In the genomic region with DNA sequence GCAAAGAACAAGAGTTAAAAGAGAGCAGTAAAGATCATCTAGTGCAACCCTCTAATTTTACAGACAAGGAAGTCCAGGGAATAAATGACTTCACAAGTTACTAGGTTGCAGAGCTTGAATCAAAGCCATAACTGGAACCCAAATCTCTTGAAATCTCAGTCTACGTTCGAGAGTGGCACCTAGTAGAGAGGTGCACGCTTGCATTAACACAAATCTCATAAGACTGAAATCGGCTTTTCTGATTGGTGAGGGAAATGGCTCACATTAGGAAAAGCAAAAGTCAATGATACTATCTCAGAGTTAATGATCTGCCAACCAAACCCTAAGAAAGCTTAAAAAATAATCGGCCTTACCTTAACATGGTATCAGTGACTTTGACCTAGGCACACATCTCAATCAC, we compare ENCODE assay signal across 21 cellular contexts. TPM values are rescaled to one million over a fixed set of nuclear protein-coding genes. Genes with fewer than 3 reads are reported as not detected.
A peak's percentile ranks its signal among the peaks of the same experiment; 100 is the strongest.
DNase-seq lines count a peak whose midpoint lies in the region; ATAC-seq, FAIRE-seq and TF ChIP-seq lines count a peak whose summit lies in the region.
"Had no signal": no experiment of that assay in that cellular context is flagged by ENCODE, and none has a peak within 500 bp of the region (broad histone marks: within the 10 kb centered on the region; RNA-seq: fewer than 3 reads in every experiment).

No MANE protein-coding gene starts in this region.

- H4K20me1 ChIP-seq in IMR-90 (ENCODE audit: insufficient read depth, low read length) (peaks cover 63% of the 10 kb centered on the region), neural progenitor cell (ENCODE audit: low read depth) (peaks cover 74% of the 10 kb centered on the region), PC-3 (ENCODE audit: low read length) (0 out of 2 replicates have a peak, but pooled peaks cover 5% of the 10 kb centered on the region)

- H3K79me2 ChIP-seq in neural progenitor cell (ENCODE audit: low read depth) (peaks cover 100% of the 10 kb centered on the region), PC-3 (ENCODE audit: low read length) (peaks cover 74% of the 10 kb centered on the region)

- no peak overlapping the region for H3K14ac ChIP-seq in IMR-90 (replicated peaks; ENCODE audit: low read depth, low read length)

- peak overlapping the region; percentile 38; the same call in 1 of the 2 replicates for H3K18ac ChIP-seq in IMR-90 (ENCODE audit: low read depth, low read length)

- no peak overlapping the region for H3K4me3 ChIP-seq in IMR-90 (ENCODE audit: insufficient read depth, low read depth, low read length)
- peak overlapping the region; percentile 20 to 26 for H3K4me3 ChIP-seq in kidney (ENCODE audit: low read length in 2 of 2)
- no peak overlapping the region for H3K4me3 ChIP-seq in neural progenitor cell
- no peak overlapping the region for H3K4me3 ChIP-seq in PC-3 (ENCODE audit: low read length)
- H3K4me3 ChIP-seq: HAP-1, MG63, PC-9 had no signal

- no peak overlapping the region for H2BK15ac ChIP-seq in IMR-90 (ENCODE audit: low read depth, low read length)

- peaks cover 18% of the 10 kb centered on the region for H3K9me3 Mint-ChIP-seq in neural progenitor cell

- H3K9ac ChIP-seq in IMR-90 (ENCODE audit: low read depth, low read length) (no peak overlapping the region), kidney (ENCODE audit: low read length in 2 of 2) (no peak overlapping the region), neural progenitor cell (no peak overlapping the region), PC-3 (ENCODE audit: low read length) (no peak overlapping the region)

- no peak for ATAC-seq in IMR-90 (ENCODE audit: low read depth)
- ATAC-seq in HG02798 (IDR thresholded peaks at IDR 0.05; ENCODE audit: poor library complexity, unreplicated experiment), result no peak
- no peak for ATAC-seq in PC-3

- POLR2A ChIA-PET in IMR-90 (lab: Charles Lee; ENCODE audit: unreplicated experiment), result no interaction called here
- POLR2A ChIA-PET in PC-3 (lab: Charles Lee; ENCODE audit: unreplicated experiment), result no interaction called here

- H3K27me3 ChIP-seq in IMR-90 (ENCODE audit: control insufficient read depth, insufficient read depth, low read length), result no peaks in the 10 kb centered on the region
- no peaks in the 10 kb centered on the region for H3K27me3 ChIP-seq in neural progenitor cell
- H3K27me3 ChIP-seq in PC-3 (ENCODE audit: low read length), result no peaks in the 10 kb centered on the region
- H3K27me3 ChIP-seq: MG63 had no signal

- in situ Hi-C loops in ACHN (cut with HindIII; ENCODE audit: low pct_ligation_motif_present, low pct_unique_long_range_greater_than_20kb, low sequenced_read_pairs) (no loop called here), IMR-90 (cut with MboI; ENCODE audit: low sequenced_read_pairs) (no loop called here)

- H2AK9ac ChIP-seq in IMR-90 (replicated peaks; ENCODE audit: low read depth, low read length, poor library complexity), result no peak overlapping the region

- H3K36me3 ChIP-seq in IMR-90 (ENCODE audit: control insufficient read depth, insufficient read depth, low read length) (peaks cover 22% of the 10 kb centered on the region), kidney (ENCODE audit: control insufficient read depth in 1 of 2, insufficient read depth in 2 of 2, low read length in 2 of 2) (no peaks in the 10 kb centered on the region), neural progenitor cell (peaks cover 7% of the 10 kb centered on the region), PC-3 (ENCODE audit: low read depth, low read length) (no peaks in the 10 kb centered on the region)
- H3K36me3 ChIP-seq: MG63 had no signal

- H2AK5ac ChIP-seq in IMR-90 (ENCODE audit: low read depth, low read length), result no peak overlapping the region

- H2AFZ ChIP-seq in IMR-90 (replicated peaks; ENCODE audit: low read length, poor library complexity) (no peak overlapping the region), neural progenitor cell (replicated peaks) (no peak overlapping the region), PC-3 (ENCODE audit: low read length) (no peak overlapping the region)
- H2AFZ ChIP-seq: PC-9 had no signal

- peaks cover 43% of the 10 kb centered on the region for H3K36me3 Mint-ChIP-seq in neural progenitor cell
- H3K36me3 Mint-ChIP-seq: CD8-positive, alpha-beta memory T cell; IgD-negative memory B cell had no signal

- H3K27me3 Mint-ChIP-seq in neural progenitor cell (ENCODE audit: insufficient read depth, low read depth), result peaks cover 6% of the 10 kb centered on the region
- H3K27me3 Mint-ChIP-seq: CD8-positive, alpha-beta memory T cell; IgD-negative memory B cell had no signal

- H3K4me3 Mint-ChIP-seq in neural progenitor cell, result no peak overlapping the region
- H3K4me3 Mint-ChIP-seq: CD8-positive, alpha-beta memory T cell; IgD-negative memory B cell had no signal

- CTCF ChIA-PET in IMR-90 (lab: Yijun Ruan, JAX) (no interaction called here), PC-3 (lab: Charles Lee) (no interaction called here)

- H3K27ac Mint-ChIP-seq in neural progenitor cell, result no peak overlapping the region
- H3K27ac Mint-ChIP-seq: CD8-positive, alpha-beta memory T cell; IgD-negative memory B cell had no signal

- no peak for FAIRE-seq in kidney (lab: Jason Lieb, UNC)

- no peak for TF ChIP-seq CTCF in IMR-90 (conservative IDR thresholded peaks at IDR 0.05; ENCODE audit: low read depth, low read length)
- no peak for TF ChIP-seq CTCF in kidney (IDR thresholded peaks at IDR 0.05; ENCODE audit: borderline replicate concordance, extremely low read depth, insufficient read depth)
- TF ChIP-seq CTCF in neural progenitor cell (IDR thresholded peaks at IDR 0.05), result no peak
- no peak for TF ChIP-seq CTCF in PC-3 (conservative IDR thresholded peaks at IDR 0.05; ENCODE audit: low read depth, low read length)

- H3K23ac ChIP-seq in IMR-90 (ENCODE audit: low read depth, low read length), result no peak overlapping the region

- peak; percentile 61 for DNase-seq in ACHN
- DNase-seq in IMR-90, result no peak
- no peak for DNase-seq in kidney
- no peak for DNase-seq in neural progenitor cell (ENCODE audit: low spot score)
- no peak for DNase-seq in PC-3
- DNase-seq in EL, result no peak
- DNase-seq in NAMALWA (ENCODE audit: low spot score), result no peak
- DNase-seq: C1 segment of cervical spinal cord; CD8-positive, alpha-beta memory T cell; DMS79 treated with DMSO at 0.1 percent for 48 hours; Karpas-422; MG63; NCI-H1092; NCI-H1436 treated with DMSO at 0.1 percent for 48 hours; NCI-H2029; NCI-H345; NCI-H524 treated with DMSO at 0.1 percent for 48 hours; PC-9 had no signal

- H2BK5ac ChIP-seq in IMR-90 (ENCODE audit: low read depth, low read length, poor library complexity, severe bottlenecking), result peak overlapping the region; percentile 17

- peaks cover 16% of the 10 kb centered on the region for H3K9me1 ChIP-seq in IMR-90 (ENCODE audit: insufficient read depth, low read length)

- TF ChIP-seq RAD21 in IMR-90 (IDR thresholded peaks at IDR 0.05; ENCODE audit: low read length), result no peak

- H3K4me2 ChIP-seq in IMR-90 (ENCODE audit: low read depth, low read length) (no peak overlapping the region), neural progenitor cell (no peak overlapping the region), PC-3 (ENCODE audit: low read length) (no peak overlapping the region)
- H3K4me2 ChIP-seq: PC-9 had no signal

- no peak overlapping the region for H2BK120ac ChIP-seq in IMR-90 (ENCODE audit: low read depth, low read length)

- H3K9me3 ChIP-seq in IMR-90 (ENCODE audit: control insufficient read depth, insufficient read depth, low read length), result no peaks in the 10 kb centered on the region
- H3K9me3 ChIP-seq in kidney (ENCODE audit: control insufficient read depth in 1 of 2, low read length in 2 of 2), result no peaks in the 10 kb centered on the region
- no peaks in the 10 kb centered on the region for H3K9me3 ChIP-seq in neural progenitor cell (ENCODE audit: low read depth)
- H3K9me3 ChIP-seq in PC-3 (ENCODE audit: low read length), result no peaks in the 10 kb centered on the region
- H3K9me3 ChIP-seq: HAP-1, MG63 had no signal

- TF ChIP-seq POLR2A in IMR-90 (IDR thresholded peaks at IDR 0.05; ENCODE audit: low read depth, low read length), result no peak

- H4K5ac ChIP-seq in IMR-90 (ENCODE audit: low read depth, low read length), result no peak overlapping the region; the same call in 1 of the 2 replicates

- no CpG with 5 or more reads among the region's 5 CpGs for WGBS in IMR-90 (ENCODE audit: extremely low coverage in 2 of 2, insufficient read length in 1 of 2), 2 experiments

- no peak overlapping the region; a peak in 1 of 4 replicates for H4K8ac ChIP-seq in IMR-90 (ENCODE audit: low read depth in 2 of 2, low read length in 2 of 2)

- no peak overlapping the region for H3K4ac ChIP-seq in IMR-90 (ENCODE audit: low read depth, low read length)

- H3K9me2 ChIP-seq in PC-3 (replicated peaks; ENCODE audit: low read length), result no peaks in the 10 kb centered on the region

- no peak overlapping the region for H2BK20ac ChIP-seq in IMR-90 (ENCODE audit: low read depth, low read length)

- peaks cover 31% of the 10 kb centered on the region for H3K4me1 Mint-ChIP-seq in neural progenitor cell
- H3K4me1 Mint-ChIP-seq: CD8-positive, alpha-beta memory T cell; IgD-negative memory B cell had no signal

- BruUV-seq in IMR-90 (replicated peaks; lab: Mats Ljungman, UMichigan) (no TSS peak), PC-3 (replicated peaks; lab: Mats Ljungman, UMichigan) (no TSS peak)

- dilution Hi-C loops in IMR-90 (cut with HindIII; ENCODE audit: low sequenced_read_pairs, unreplicated experiment), result no loop called here

- peaks cover 5 to 49% of the 10 kb centered on the region in 2 experiments for H3K79me1 ChIP-seq in IMR-90 (ENCODE audit: low read depth in 1 of 2, low read length in 2 of 2)

- H3K27ac ChIP-seq in IMR-90 (ENCODE audit: insufficient read depth, low read length) (no peak overlapping the region; the same call in 1 of the 2 replicates), kidney (ENCODE audit: low read depth in 2 of 2, low read length in 2 of 2) (peak overlapping the region in 1 of 2 donors; percentile 23), neural progenitor cell (peak overlapping the region; percentile 57), PC-3 (ENCODE audit: low read length) (no peak overlapping the region)
- H3K27ac ChIP-seq: PC-9 had no signal

- no peak overlapping the region for H3K56ac ChIP-seq in IMR-90 (ENCODE audit: extremely low read depth, insufficient read depth, low read length)

- no peak overlapping the region for H4K91ac ChIP-seq in IMR-90 (ENCODE audit: insufficient read depth, low read depth, low read length)

- H3F3A ChIP-seq in neural progenitor cell (ENCODE audit: low read depth) (peaks cover 13% of the 10 kb centered on the region), PC-3 (ENCODE audit: low read length, unreplicated experiment) (peaks cover 3% of the 10 kb centered on the region)

- H3K4me1 ChIP-seq in IMR-90 (ENCODE audit: control insufficient read depth, insufficient read depth, low read length) (peaks cover 24% of the 10 kb centered on the region), kidney (ENCODE audit: control insufficient read depth in 1 of 2, insufficient read depth in 1 of 2, low read depth in 1 of 2, low read length in 2 of 2) (peaks cover 17 to 33% of the 10 kb centered on the region in 2 donors), neural progenitor cell (peaks cover 70% of the 10 kb centered on the region), PC-3 (ENCODE audit: insufficient read depth, low read length) (peaks cover 37% of the 10 kb centered on the region)

- intact Hi-C loops in IMR-90 (cut with micrococcal nuclease) (no loop called here), kidney (cut with DNase I) (no loop called here), PC-3 (cut with micrococcal nuclease) (no loop called here)

RNA-seq across cellular contexts. Expression of a gene that starts 43.0 kb away (rescaled TPM):
- total RNA-seq in IMR-90 (2012; rRNA removed) (464 and 519 TPM in 2 replicates), kidney (254 TPM), neural progenitor cell (ENCODE audit: low replicate concordance) (400 and 517 TPM in 2 replicates), PC-3 (2014; rRNA removed) (91.1 and 92.4 TPM in 2 replicates)
- polyA plus RNA-seq in IMR-90 (2012; rRNA removed) (156 and 171 TPM in 2 replicates), kidney (ENCODE audit: insufficient read depth, low read depth, low replicate concordance) (62.2 TPM)
- polyA plus RNA-seq in IMR-90 (2012; cell fraction: cytosol; rRNA removed), result 126 and 202 TPM in 2 replicates
- 206 and 325 TPM in 2 replicates for polyA plus RNA-seq in IMR-90 (2012; cell fraction: nucleus; rRNA removed; ENCODE audit: low replicate concordance)
- total RNA-seq: CD8-positive, alpha-beta memory T cell had no signal
- polyA plus RNA-seq: CD8-positive, alpha-beta memory T cell; IgD-negative memory B cell had no signal

Comparison
In these comparisons a context has a peak if more than half of its experiments do, and no peak if none do; other contexts are left out.
1. H3K4me3 ChIP-seq: peak in kidney (2 of 2); none in IMR-90 (single experiment), neural progenitor cell (single experiment) and PC-3 (single experiment).